ENCODE assay signal across 1 cellular context in the genomic region with DNA sequence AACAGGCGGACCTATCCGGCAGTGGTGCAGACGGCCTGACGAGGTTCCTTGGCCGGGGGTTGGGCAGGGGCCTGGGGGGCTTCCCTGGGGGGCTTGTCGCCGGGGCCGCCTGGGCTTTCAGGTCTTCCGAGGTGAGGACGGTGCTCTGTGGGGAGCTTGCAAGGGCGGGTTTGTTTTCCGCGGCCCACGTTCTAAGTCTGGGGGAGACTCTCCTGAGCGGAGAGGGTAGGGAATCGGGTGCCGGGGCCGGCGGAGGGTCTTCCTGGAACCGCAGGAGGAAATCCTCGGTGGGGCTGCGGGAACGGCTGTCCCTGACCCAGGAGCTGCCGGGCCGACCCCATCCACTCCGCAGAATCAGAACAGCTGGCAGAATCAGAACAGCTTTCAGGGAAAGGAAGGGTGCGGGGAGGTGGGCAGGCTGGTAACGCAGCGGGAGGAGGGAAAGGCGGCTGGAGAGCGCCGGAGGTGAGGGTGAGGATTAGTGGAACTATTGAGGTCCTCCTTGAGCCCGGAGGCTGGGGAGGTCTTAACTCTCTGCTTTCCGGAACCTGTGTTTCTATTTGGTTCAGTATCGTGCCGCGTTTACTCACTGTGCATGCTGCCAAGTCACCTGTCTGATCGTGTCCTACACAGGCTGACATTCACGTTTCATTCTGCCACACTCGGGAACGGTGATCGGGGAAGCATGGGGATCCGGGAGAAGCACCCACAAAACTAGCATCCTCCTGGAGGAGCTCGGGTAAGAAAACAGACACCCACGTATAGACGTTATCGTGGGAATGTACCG.
TF ChIP-seq lines count a peak whose summit lies in the region.

No MANE protein-coding gene starts in this region.

TF ChIP-seq in HepG2, 621 proteins besides CTCF, POLR2A, EP300 and RAD21 (continued from another document):
- TF ChIP-seq, protein P1, sequence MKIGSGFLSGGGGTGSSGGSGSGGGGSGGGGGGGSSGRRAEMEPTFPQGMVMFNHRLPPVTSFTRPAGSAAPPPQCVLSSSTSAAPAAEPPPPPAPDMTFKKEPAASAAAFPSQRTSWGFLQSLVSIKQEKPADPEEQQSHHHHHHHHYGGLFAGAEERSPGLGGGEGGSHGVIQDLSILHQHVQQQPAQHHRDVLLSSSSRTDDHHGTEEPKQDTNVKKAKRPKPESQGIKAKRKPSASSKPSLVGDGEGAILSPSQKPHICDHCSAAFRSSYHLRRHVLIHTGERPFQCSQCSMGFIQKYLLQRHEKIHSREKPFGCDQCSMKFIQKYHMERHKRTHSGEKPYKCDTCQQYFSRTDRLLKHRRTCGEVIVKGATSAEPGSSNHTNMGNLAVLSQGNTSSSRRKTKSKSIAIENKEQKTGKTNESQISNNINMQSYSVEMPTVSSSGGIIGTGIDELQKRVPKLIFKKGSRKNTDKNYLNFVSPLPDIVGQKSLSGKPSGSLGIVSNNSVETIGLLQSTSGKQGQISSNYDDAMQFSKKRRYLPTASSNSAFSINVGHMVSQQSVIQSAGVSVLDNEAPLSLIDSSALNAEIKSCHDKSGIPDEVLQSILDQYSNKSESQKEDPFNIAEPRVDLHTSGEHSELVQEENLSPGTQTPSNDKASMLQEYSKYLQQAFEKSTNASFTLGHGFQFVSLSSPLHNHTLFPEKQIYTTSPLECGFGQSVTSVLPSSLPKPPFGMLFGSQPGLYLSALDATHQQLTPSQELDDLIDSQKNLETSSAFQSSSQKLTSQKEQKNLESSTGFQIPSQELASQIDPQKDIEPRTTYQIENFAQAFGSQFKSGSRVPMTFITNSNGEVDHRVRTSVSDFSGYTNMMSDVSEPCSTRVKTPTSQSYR (CRISPR knock-in tag; IDR thresholded peaks at IDR 0.05; ENCODE audit: borderline replicate concordance): peak; percentile 2; the same call in 1 of the 2 replicates
- TF ChIP-seq ZNF615 (CRISPR knock-in tag; IDR thresholded peaks at IDR 0.05; ENCODE audit: borderline replicate concordance) (no peak), ZSCAN20 (CRISPR knock-in tag; IDR thresholded peaks at IDR 0.05; ENCODE audit: borderline replicate concordance) (peak; percentile 44; the same call in 1 of the 2 replicates), ARID4A (CRISPR knock-in tag; IDR thresholded peaks at IDR 0.05; ENCODE audit: borderline replicate concordance) (peak; percentile 38), ZNF788 (CRISPR knock-in tag; IDR thresholded peaks at IDR 0.05; ENCODE audit: borderline replicate concordance) (0 out of 2 replicates have a peak, but pooled peaks have one; percentile 20), KDM2A (CRISPR knock-in tag; IDR thresholded peaks at IDR 0.05; ENCODE audit: borderline replicate concordance, low read depth) (peak; percentile 69), SCMH1 (CRISPR knock-in tag; IDR thresholded peaks at IDR 0.05; ENCODE audit: borderline replicate concordance) (no peak), ZNF839 (CRISPR knock-in tag; IDR thresholded peaks at IDR 0.05; ENCODE audit: borderline replicate concordance) (0 out of 2 replicates have a peak, but pooled peaks have one; percentile 37), ZSCAN30 (CRISPR knock-in tag; IDR thresholded peaks at IDR 0.05) (0 out of 2 replicates have a peak, but pooled peaks have one; percentile 42), THAP11 (CRISPR knock-in tag; IDR thresholded peaks at IDR 0.05) (0 out of 2 replicates have a peak, but pooled peaks have one; percentile 16), SSRP1 (CRISPR knock-in tag; IDR thresholded peaks at IDR 0.05) (no peak), CBFB (CRISPR knock-in tag; IDR thresholded peaks at IDR 0.05) (0 out of 2 replicates have a peak, but pooled peaks have one; percentile 43), ZNF138 (CRISPR knock-in tag; IDR thresholded peaks at IDR 0.05; ENCODE audit: low read depth) (0 out of 2 replicates have a peak, but pooled peaks have one; percentile 11), MAFF (IDR thresholded peaks at IDR 0.05; ENCODE audit: low read depth, low read length) (no peak), MTA3 (CRISPR knock-in tag; IDR thresholded peaks at IDR 0.05) (no peak), ZBTB1 (CRISPR knock-in tag; IDR thresholded peaks at IDR 0.05; ENCODE audit: borderline replicate concordance) (no peak), ZNF333 (CRISPR knock-in tag; IDR thresholded peaks at IDR 0.05; ENCODE audit: borderline replicate concordance) (no peak; the same call in 1 of the 2 replicates), DZIP1 (CRISPR knock-in tag; IDR thresholded peaks at IDR 0.05) (no peak), PATZ1 (CRISPR knock-in tag; IDR thresholded peaks at IDR 0.05) (peak; percentile 80)
- TF ChIP-seq, protein P2, sequence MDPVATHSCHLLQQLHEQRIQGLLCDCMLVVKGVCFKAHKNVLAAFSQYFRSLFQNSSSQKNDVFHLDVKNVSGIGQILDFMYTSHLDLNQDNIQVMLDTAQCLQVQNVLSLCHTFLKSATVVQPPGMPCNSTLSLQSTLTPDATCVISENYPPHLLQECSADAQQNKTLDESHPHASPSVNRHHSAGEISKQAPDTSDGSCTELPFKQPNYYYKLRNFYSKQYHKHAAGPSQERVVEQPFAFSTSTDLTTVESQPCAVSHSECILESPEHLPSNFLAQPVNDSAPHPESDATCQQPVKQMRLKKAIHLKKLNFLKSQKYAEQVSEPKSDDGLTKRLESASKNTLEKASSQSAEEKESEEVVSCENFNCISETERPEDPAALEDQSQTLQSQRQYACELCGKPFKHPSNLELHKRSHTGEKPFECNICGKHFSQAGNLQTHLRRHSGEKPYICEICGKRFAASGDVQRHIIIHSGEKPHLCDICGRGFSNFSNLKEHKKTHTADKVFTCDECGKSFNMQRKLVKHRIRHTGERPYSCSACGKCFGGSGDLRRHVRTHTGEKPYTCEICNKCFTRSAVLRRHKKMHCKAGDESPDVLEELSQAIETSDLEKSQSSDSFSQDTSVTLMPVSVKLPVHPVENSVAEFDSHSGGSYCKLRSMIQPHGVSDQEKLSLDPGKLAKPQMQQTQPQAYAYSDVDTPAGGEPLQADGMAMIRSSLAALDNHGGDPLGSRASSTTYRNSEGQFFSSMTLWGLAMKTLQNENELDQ (CRISPR knock-in tag; IDR thresholded peaks at IDR 0.05; ENCODE audit: borderline replicate concordance): 0 out of 2 replicates have a peak, but pooled peaks have one; percentile 25
- TF ChIP-seq, protein P3, sequence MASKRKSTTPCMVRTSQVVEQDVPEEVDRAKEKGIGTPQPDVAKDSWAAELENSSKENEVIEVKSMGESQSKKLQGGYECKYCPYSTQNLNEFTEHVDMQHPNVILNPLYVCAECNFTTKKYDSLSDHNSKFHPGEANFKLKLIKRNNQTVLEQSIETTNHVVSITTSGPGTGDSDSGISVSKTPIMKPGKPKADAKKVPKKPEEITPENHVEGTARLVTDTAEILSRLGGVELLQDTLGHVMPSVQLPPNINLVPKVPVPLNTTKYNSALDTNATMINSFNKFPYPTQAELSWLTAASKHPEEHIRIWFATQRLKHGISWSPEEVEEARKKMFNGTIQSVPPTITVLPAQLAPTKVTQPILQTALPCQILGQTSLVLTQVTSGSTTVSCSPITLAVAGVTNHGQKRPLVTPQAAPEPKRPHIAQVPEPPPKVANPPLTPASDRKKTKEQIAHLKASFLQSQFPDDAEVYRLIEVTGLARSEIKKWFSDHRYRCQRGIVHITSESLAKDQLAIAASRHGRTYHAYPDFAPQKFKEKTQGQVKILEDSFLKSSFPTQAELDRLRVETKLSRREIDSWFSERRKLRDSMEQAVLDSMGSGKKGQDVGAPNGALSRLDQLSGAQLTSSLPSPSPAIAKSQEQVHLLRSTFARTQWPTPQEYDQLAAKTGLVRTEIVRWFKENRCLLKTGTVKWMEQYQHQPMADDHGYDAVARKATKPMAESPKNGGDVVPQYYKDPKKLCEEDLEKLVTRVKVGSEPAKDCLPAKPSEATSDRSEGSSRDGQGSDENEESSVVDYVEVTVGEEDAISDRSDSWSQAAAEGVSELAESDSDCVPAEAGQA (IDR thresholded peaks at IDR 0.05; ENCODE audit: low read depth): no peak
- TF ChIP-seq, protein P3 (CRISPR knock-in tag; IDR thresholded peaks at IDR 0.05; ENCODE audit: borderline replicate concordance): no peak
- TF ChIP-seq, protein P4, sequence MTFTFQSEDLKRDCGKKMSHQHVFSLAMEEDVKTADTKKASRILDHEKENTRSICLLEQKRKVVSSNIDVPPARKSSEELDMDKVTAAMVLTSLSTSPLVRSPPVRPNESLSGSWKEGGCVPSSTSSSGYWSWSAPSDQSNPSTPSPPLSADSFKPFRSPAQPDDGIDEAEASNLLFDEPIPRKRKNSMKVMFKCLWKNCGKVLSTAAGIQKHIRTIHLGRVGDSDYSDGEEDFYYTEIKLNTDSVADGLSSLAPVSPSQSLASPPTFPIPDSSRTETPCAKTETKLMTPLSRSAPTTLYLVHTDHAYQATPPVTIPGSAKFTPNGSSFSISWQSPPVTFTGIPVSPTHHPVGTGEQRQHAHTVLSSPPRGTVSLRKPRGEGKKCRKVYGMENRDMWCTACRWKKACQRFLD (CRISPR knock-in tag; IDR thresholded peaks at IDR 0.05; ENCODE audit: borderline replicate concordance): no peak; the same call in 1 of the 2 replicates
- TF ChIP-seq, protein P5, sequence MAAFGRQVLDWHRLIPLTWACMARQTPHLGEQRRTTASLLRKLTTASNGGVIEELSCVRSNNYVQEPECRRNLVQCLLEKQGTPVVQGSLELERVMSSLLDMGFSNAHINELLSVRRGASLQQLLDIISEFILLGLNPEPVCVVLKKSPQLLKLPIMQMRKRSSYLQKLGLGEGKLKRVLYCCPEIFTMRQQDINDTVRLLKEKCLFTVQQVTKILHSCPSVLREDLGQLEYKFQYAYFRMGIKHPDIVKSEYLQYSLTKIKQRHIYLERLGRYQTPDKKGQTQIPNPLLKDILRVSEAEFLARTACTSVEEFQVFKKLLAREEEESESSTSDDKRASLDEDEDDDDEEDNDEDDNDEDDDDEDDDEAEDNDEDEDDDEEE (CRISPR knock-in tag; IDR thresholded peaks at IDR 0.05): peak; percentile 13; the same call in 1 of the 2 replicates
